3 cellular contexts compared by ENCODE assay signal in the genomic region with DNA sequence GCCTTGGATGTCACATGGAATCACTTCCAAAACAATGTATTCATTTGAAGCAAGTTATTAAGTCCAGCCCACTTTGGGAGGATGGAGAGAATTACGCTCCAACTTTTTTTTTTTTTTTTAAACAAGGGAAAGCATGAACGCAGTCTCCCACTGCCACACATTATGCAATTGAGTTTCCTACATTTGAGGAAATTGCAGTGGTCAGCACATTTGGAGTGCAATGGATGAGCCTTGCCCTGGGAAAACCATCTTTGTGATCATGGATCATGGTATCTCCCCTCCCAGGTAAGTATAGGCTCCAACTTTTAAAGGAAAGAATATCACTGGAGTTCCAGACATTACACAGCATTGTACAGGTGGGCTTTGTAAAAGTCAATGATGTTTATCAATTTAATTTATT.
A peak's percentile ranks its signal among the peaks of the same experiment; 100 is the strongest.
TF ChIP-seq lines count a peak whose summit lies in the region.

No MANE protein-coding gene starts in this region.

TF ChIP-seq in A549, 52 proteins besides CTCF, POLR2A, EP300 and RAD21:
- no peak for TF ChIP-seq HOXA7 (CRISPR knock-in tag; IDR thresholded peaks at IDR 0.05)
- peak; percentile 85 for TF ChIP-seq MAFK (IDR thresholded peaks at IDR 0.05; ENCODE audit: partially characterized antibody)

TF ChIP-seq in GM23338, 12 proteins besides CTCF, POLR2A, EP300 and RAD21 (continues in another document):
- TF ChIP-seq ZNF331 (CRISPR knock-in tag; IDR thresholded peaks at IDR 0.05; ENCODE audit: low read depth) (no peak), ZNF114 (CRISPR knock-in tag; IDR thresholded peaks at IDR 0.05) (no peak), NANOG (IDR thresholded peaks at IDR 0.05; ENCODE audit: borderline replicate concordance) (no peak), EZH2phosphoT487 (IDR thresholded peaks at IDR 0.05; ENCODE audit: unreplicated experiment) (no peak), POLR2AphosphoS5 (IDR thresholded peaks at IDR 0.05; ENCODE audit: low read depth) (no peak), CREB1 (CRISPR knock-in tag; IDR thresholded peaks at IDR 0.05; ENCODE audit: low read depth) (no peak), EZH2 (IDR thresholded peaks at IDR 0.05; ENCODE audit: low read depth, unreplicated experiment) (no peak), ETS1 (IDR thresholded peaks at IDR 0.05) (no peak), JUNB (IDR thresholded peaks at IDR 0.05; ENCODE audit: unreplicated experiment) (no peak)
- TF ChIP-seq, protein P1, sequence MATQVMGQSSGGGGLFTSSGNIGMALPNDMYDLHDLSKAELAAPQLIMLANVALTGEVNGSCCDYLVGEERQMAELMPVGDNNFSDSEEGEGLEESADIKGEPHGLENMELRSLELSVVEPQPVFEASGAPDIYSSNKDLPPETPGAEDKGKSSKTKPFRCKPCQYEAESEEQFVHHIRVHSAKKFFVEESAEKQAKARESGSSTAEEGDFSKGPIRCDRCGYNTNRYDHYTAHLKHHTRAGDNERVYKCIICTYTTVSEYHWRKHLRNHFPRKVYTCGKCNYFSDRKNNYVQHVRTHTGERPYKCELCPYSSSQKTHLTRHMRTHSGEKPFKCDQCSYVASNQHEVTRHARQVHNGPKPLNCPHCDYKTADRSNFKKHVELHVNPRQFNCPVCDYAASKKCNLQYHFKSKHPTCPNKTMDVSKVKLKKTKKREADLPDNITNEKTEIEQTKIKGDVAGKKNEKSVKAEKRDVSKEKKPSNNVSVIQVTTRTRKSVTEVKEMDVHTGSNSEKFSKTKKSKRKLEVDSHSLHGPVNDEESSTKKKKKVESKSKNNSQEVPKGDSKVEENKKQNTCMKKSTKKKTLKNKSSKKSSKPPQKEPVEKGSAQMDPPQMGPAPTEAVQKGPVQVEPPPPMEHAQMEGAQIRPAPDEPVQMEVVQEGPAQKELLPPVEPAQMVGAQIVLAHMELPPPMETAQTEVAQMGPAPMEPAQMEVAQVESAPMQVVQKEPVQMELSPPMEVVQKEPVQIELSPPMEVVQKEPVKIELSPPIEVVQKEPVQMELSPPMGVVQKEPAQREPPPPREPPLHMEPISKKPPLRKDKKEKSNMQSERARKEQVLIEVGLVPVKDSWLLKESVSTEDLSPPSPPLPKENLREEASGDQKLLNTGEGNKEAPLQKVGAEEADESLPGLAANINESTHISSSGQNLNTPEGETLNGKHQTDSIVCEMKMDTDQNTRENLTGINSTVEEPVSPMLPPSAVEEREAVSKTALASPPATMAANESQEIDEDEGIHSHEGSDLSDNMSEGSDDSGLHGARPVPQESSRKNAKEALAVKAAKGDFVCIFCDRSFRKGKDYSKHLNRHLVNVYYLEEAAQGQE (IDR thresholded peaks at IDR 0.05; ENCODE audit: unreplicated experiment) = no peak

TF ChIP-seq in IMR-90, 13 proteins besides CTCF, POLR2A, EP300 and RAD21:
- TF ChIP-seq CEBPB (IDR thresholded peaks at IDR 0.05; ENCODE audit: low read depth, low read length) = no peak
- TF ChIP-seq MXI1 (IDR thresholded peaks at IDR 0.05; ENCODE audit: borderline replicate concordance, low read depth, low read length) = no peak
- TF ChIP-seq CHD1 (IDR thresholded peaks at IDR 0.05; ENCODE audit: low read depth, low read length) = no peak
- no peak for TF ChIP-seq USF2 (IDR thresholded peaks at IDR 0.05; ENCODE audit: low read depth, low read length)
- TF ChIP-seq MAFK (IDR thresholded peaks at IDR 0.05; ENCODE audit: low read depth, low read length) = peak; percentile 84
